ENCODE assay signal across 1 cellular context in genomic region chr1:51214615-51215131, GRCh38.
TF ChIP-seq lines count a peak whose summit lies in the region.

No MANE protein-coding gene starts in this region.

TF ChIP-seq in GM12878, 131 proteins besides CTCF, POLR2A, EP300 and RAD21:
- TF ChIP-seq IRF5 (IDR thresholded peaks at IDR 0.05; ENCODE audit: borderline replicate concordance) (no peak), PML (IDR thresholded peaks at IDR 0.05; ENCODE audit: low read length) (no peak), MXI1 (IDR thresholded peaks at IDR 0.05; ENCODE audit: low read depth, low read length) (no peak), CHD2 (IDR thresholded peaks at IDR 0.05; ENCODE audit: borderline replicate concordance, low read depth, low read length) (no peak), NFXL1 (IDR thresholded peaks at IDR 0.05; ENCODE audit: borderline replicate concordance) (no peak), RUNX3 (IDR thresholded peaks at IDR 0.05; ENCODE audit: low read length) (peak; percentile 62)
